11 cellular contexts compared by ENCODE assay signal in genomic region chr2:238684362-238685326, GRCh38.
A peak's percentile ranks its signal among the peaks of the same experiment; 100 is the strongest.
DNase-seq lines count a peak whose midpoint lies in the region; ATAC-seq and TF ChIP-seq lines count a peak whose summit lies in the region.
"Had no signal": no experiment of that assay in that cellular context is flagged by ENCODE, and none has a peak within 500 bp of the region (broad histone marks: within the 10 kb centered on the region; RNA-seq: fewer than 3 reads in every experiment).

No MANE protein-coding gene starts in this region.

- H3K27ac ChIP-seq in GM23338 (ENCODE audit: low read depth) = no peak overlapping the region

- peaks cover 5% of the 10 kb centered on the region for H3K4me1 Mint-ChIP-seq in GM23338

- H3K4me2 ChIP-seq in GM23338 = no peak overlapping the region

- no peak overlapping the region for H2AFZ ChIP-seq in GM23338

- H4K20me1 ChIP-seq in GM23338 (replicated peaks; ENCODE audit: insufficient read depth) = no peaks in the 10 kb centered on the region

- H3K36me3 ChIP-seq in GM23338 (ENCODE audit: insufficient read depth) = no peaks in the 10 kb centered on the region
- H3K36me3 ChIP-seq: HAP-1 had no signal

- no peak for TF ChIP-seq CTCF in GM23338 (conservative IDR thresholded peaks at IDR 0.05; ENCODE audit: low read depth in 2 of 2)

- DNase-seq in stimulated activated CD4-positive, alpha-beta T cell treated with anti-CD3 and anti-CD28 coated beads, Interleukin-1b, Interleukin-23, amount 100 ng/mL, for 48 hours = peak; percentile 11
- DNase-seq in stimulated activated CD4-positive, alpha-beta T cell treated with anti-CD3 and anti-CD28 coated beads, Interleukin-4, amount 100 ng/mL, for 4 hours = no peak
- DNase-seq in brain pericyte (ENCODE audit: low read depth, low spot score) = peak; percentile 80
- peak; percentile 36 for DNase-seq in left kidney (ENCODE audit: low read depth, low spot score)
- no peak for DNase-seq in GM23338 (ENCODE audit: low spot score)
- no peak for DNase-seq in KG1 (lab: John Stamatoyannopoulos, UW)
- DNase-seq in UCSD-AML1 (lab: John Stamatoyannopoulos, UW; ENCODE audit: unreplicated experiment) = no peak
- DNase-seq: DND-41, NCI-H2171 had no signal

- peaks cover 6% of the 10 kb centered on the region for H3K27me3 Mint-ChIP-seq in GM23338 (ENCODE audit: insufficient read depth, low read depth, poor library complexity)

- no peaks in the 10 kb centered on the region for H3F3A ChIP-seq in GM23338 (replicated peaks; ENCODE audit: low read depth)

- H3K79me2 ChIP-seq in GM23338 (replicated peaks; ENCODE audit: insufficient read depth) = no peaks in the 10 kb centered on the region

- H3K9me2 ChIP-seq in GM23338 (ENCODE audit: insufficient read depth) = 0 out of 2 replicates have a peak, but pooled peaks cover 3% of the 10 kb centered on the region

- no peak overlapping the region for H3K4me3 ChIP-seq in GM23338
- H3K4me3 ChIP-seq: HAP-1 had no signal

- no peaks in the 10 kb centered on the region; the same call in 2 of the 3 replicates for H3K9me3 Mint-ChIP-seq in GM23338

- no peaks in the 10 kb centered on the region for H3K4me1 ChIP-seq in GM23338 (ENCODE audit: insufficient read depth)
- H3K4me1 ChIP-seq: HAP-1 had no signal

- H3K27ac Mint-ChIP-seq in GM23338 = no peak overlapping the region

- ATAC-seq in GM23338 (no peak), GM18870 (IDR thresholded peaks at IDR 0.05; ENCODE audit: unreplicated experiment) (no peak)

- H3K36me3 Mint-ChIP-seq in GM23338 (ENCODE audit: low read depth) = no peaks in the 10 kb centered on the region

- H3K27me3 ChIP-seq in GM23338 (ENCODE audit: insufficient read depth) = no peaks in the 10 kb centered on the region

- H3K4me3 Mint-ChIP-seq in GM23338 = no peak overlapping the region

TF ChIP-seq in GM23338, 12 proteins besides CTCF, POLR2A, EP300 and RAD21:
- TF ChIP-seq STAT1 (IDR thresholded peaks at IDR 0.05; ENCODE audit: unreplicated experiment) = no peak
- TF ChIP-seq ZNF331 (CRISPR knock-in tag; IDR thresholded peaks at IDR 0.05; ENCODE audit: low read depth) = no peak
- TF ChIP-seq EZH2 (IDR thresholded peaks at IDR 0.05; ENCODE audit: low read depth, unreplicated experiment) = no peak
- TF ChIP-seq, protein P1, sequence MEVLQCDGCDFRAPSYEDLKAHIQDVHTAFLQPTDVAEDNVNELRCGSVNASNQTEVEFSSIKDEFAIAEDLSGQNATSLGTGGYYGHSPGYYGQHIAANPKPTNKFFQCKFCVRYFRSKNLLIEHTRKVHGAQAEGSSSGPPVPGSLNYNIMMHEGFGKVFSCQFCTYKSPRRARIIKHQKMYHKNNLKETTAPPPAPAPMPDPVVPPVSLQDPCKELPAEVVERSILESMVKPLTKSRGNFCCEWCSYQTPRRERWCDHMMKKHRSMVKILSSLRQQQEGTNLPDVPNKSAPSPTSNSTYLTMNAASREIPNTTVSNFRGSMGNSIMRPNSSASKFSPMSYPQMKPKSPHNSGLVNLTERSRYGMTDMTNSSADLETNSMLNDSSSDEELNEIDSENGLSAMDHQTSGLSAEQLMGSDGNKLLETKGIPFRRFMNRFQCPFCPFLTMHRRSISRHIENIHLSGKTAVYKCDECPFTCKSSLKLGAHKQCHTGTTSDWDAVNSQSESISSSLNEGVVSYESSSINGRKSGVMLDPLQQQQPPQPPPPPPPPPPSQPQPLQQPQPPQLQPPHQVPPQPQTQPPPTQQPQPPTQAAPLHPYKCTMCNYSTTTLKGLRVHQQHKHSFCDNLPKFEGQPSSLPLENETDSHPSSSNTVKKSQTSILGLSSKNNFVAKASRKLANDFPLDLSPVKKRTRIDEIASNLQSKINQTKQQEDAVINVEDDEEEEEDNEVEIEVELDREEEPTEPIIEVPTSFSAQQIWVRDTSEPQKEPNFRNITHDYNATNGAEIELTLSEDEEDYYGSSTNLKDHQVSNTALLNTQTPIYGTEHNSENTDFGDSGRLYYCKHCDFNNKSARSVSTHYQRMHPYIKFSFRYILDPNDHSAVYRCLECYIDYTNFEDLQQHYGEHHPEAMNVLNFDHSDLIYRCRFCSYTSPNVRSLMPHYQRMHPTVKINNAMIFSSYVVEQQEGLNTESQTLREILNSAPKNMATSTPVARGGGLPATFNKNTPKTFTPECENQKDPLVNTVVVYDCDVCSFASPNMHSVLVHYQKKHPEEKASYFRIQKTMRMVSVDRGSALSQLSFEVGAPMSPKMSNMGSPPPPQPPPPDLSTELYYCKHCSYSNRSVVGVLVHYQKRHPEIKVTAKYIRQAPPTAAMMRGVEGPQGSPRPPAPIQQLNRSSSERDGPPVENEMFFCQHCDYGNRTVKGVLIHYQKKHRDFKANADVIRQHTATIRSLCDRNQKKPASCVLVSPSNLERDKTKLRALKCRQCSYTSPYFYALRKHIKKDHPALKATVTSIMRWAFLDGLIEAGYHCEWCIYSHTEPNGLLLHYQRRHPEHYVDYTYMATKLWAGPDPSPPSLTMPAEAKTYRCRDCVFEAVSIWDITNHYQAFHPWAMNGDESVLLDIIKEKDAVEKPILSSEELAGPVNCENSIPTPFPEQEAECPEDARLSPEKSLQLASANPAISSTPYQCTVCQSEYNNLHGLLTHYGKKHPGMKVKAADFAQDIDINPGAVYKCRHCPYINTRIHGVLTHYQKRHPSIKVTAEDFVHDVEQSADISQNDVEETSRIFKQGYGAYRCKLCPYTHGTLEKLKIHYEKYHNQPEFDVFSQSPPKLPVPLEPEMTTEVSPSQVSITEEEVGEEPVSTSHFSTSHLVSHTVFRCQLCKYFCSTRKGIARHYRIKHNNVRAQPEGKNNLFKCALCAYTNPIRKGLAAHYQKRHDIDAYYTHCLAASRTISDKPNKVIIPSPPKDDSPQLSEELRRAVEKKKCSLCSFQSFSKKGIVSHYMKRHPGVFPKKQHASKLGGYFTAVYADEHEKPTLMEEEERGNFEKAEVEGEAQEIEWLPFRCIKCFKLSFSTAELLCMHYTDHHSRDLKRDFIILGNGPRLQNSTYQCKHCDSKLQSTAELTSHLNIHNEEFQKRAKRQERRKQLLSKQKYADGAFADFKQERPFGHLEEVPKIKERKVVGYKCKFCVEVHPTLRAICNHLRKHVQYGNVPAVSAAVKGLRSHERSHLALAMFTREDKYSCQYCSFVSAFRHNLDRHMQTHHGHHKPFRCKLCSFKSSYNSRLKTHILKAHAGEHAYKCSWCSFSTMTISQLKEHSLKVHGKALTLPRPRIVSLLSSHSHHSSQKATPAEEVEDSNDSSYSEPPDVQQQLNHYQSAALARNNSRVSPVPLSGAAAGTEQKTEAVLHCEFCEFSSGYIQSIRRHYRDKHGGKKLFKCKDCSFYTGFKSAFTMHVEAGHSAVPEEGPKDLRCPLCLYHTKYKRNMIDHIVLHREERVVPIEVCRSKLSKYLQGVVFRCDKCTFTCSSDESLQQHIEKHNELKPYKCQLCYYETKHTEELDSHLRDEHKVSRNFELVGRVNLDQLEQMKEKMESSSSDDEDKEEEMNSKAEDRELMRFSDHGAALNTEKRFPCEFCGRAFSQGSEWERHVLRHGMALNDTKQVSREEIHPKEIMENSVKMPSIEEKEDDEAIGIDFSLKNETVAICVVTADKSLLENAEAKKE (CRISPR knock-in tag; IDR thresholded peaks at IDR 0.05) = no peak
- no peak for TF ChIP-seq POLR2AphosphoS5 (IDR thresholded peaks at IDR 0.05; ENCODE audit: low read depth)

Comparison
In these comparisons a context has a peak if more than half of its experiments do, and no peak if none do; other contexts are left out.
1. DNase-seq: peak in stimulated activated CD4-positive, alpha-beta T cell treated with anti-CD3 and anti-CD28 coated beads, Interleukin-1b, Interleukin-23, amount 100 ng/mL, for 48 hours (single experiment), brain pericyte (single experiment) and left kidney (single experiment); none in stimulated activated CD4-positive, alpha-beta T cell treated with anti-CD3 and anti-CD28 coated beads, Interleukin-4, amount 100 ng/mL, for 4 hours (0 of 2), GM23338 (single experiment), KG1 (single experiment) and UCSD-AML1 (single experiment).